19 cellular contexts compared by ENCODE assay signal in genomic region chr12:47745485-47746041, GRCh38. TPM values are rescaled to one million over a fixed set of nuclear protein-coding genes. Genes with fewer than 3 reads are reported as not detected.
DNase-seq lines count a peak whose midpoint lies in the region; ATAC-seq and TF ChIP-seq lines count a peak whose summit lies in the region.
"Had no signal": no experiment of that assay in that cellular context is flagged by ENCODE, and none has a peak within 500 bp of the region (broad histone marks: within the 10 kb centered on the region; RNA-seq: fewer than 3 reads in every experiment).

No MANE protein-coding gene starts in this region.

- in situ Hi-C loops in mammary epithelial cell (cut with MboI; ENCODE audit: low sequenced_read_pairs in 2 of 2), result no loop called here

- H2AFZ ChIP-seq in mammary epithelial cell (ENCODE audit: low read depth, low read length), result no peak overlapping the region
- H2AFZ ChIP-seq: PC-9 had no signal

- H3K27me3 ChIP-seq in mammary epithelial cell (ENCODE audit: insufficient read depth, low read length), result no peaks in the 10 kb centered on the region

- WGBS in mammary epithelial cell (ENCODE audit: low coverage, missing lambda C conversion rate), result 89% methylated on average over 14 of the region's 16 CpGs

- no peak overlapping the region for H3K4me2 ChIP-seq in mammary epithelial cell (ENCODE audit: insufficient read depth, low read depth, low read length)
- H3K4me2 ChIP-seq: PC-9 had no signal

- no peak overlapping the region for H3K4me3 ChIP-seq in mammary epithelial cell (replicated peaks in 1 of 3; ENCODE audit: insufficient read depth in 1 of 3, low read depth in 2 of 3, low read length in 3 of 3)
- H3K4me3 ChIP-seq: PC-9 had no signal

- no peaks in the 10 kb centered on the region for H3K36me3 ChIP-seq in mammary epithelial cell (ENCODE audit: insufficient read depth, low read length)

- TF ChIP-seq CTCF in GM10248 (IDR thresholded peaks at IDR 0.05; ENCODE audit: control extremely low read depth, extremely low read depth, low read depth, missing control alignments) (no peak), mammary epithelial cell (conservative IDR thresholded peaks at IDR 0.05 in 1 of 2, IDR thresholded peaks at IDR 0.05 in 1 of 2; ENCODE audit: extremely low read depth in 1 of 2, insufficient read depth in 1 of 2, low read depth in 1 of 2, low read length in 2 of 2) (no peak)

- H3K79me2 ChIP-seq in mammary epithelial cell (ENCODE audit: insufficient read depth, low read length), result no peaks in the 10 kb centered on the region

- peaks cover 27% of the 10 kb centered on the region for H3K4me1 ChIP-seq in mammary epithelial cell (ENCODE audit: insufficient read depth, low read length)

- no peaks in the 10 kb centered on the region for H3K9me3 ChIP-seq in mammary epithelial cell (replicated peaks; ENCODE audit: insufficient read depth, low read length)

- no TSS peak for BruUV-seq in mammary epithelial cell (replicated peaks; lab: Mats Ljungman, UMichigan)

- H4K20me1 ChIP-seq in mammary epithelial cell (ENCODE audit: insufficient read depth, low read length), result no peaks in the 10 kb centered on the region

- dilution Hi-C loops in mammary epithelial cell (cut with HindIII; ENCODE audit: low sequenced_read_pairs), result no loop called here

- CTCF ChIA-PET in GM10248 (lab: Yijun Ruan, JAX), result interaction anchor here (1.7 to 46.2 kb wide), 6 partner anchors 11 to 204 kb away, joined by 5 to 1524 read pairs (median 228); partner anchors contain the start of genes ENDOU, RAPGEF3 and SLC48A1
- CTCF ChIA-PET in mammary epithelial cell (lab: Charles Lee; ENCODE audit: low non-redundant PET), result interaction anchor here (0.7 kb wide), 1 partner anchor 93 kb away, joined by 3 read pairs; no protein-coding TSS in a partner anchor

- H3K27ac Mint-ChIP-seq in activated T-helper 2 cell treated with anti-CD3 and anti-CD28 coated beads, Interferon-gamma antibody, Interleukin-2, Interleukin-4, amounts not matched to agents 10 μg/mL and 5 μg/mL and 100 μg/mL, durations not matched to agents 14 hours and 24 hours and 36 hours, result peak overlapping the region; percentile 58
- H3K27ac Mint-ChIP-seq in stimulated activated naive B cell treated with anti-CD40 and anti-IgM and Interleukin-4, amounts not matched to agents 10 μg/mL and 1 μg/mL and 100 μg/mL, for 72 hours, result peak overlapping the region; percentile 62
- H3K27ac Mint-ChIP-seq: HFFc6 had no signal

- no peak overlapping the region for H3K4me3 Mint-ChIP-seq in activated T-helper 2 cell treated with anti-CD3 and anti-CD28 coated beads, Interferon-gamma antibody, Interleukin-2, Interleukin-4, amounts not matched to agents 10 μg/mL and 5 μg/mL and 100 μg/mL, durations not matched to agents 14 hours and 24 hours and 36 hours (ENCODE audit: low read depth)
- peak overlapping the region in 1 of 2 donors; percentile 33 for H3K4me3 Mint-ChIP-seq in stimulated activated naive B cell treated with anti-CD40 and anti-IgM and Interleukin-4, amounts not matched to agents 10 μg/mL and 1 μg/mL and 100 μg/mL, for 72 hours
- H3K4me3 Mint-ChIP-seq: CD4-positive, alpha-beta memory T cell; HFFc6 had no signal

- H3K9ac ChIP-seq in mammary epithelial cell (ENCODE audit: insufficient read depth, low read length), result no peak overlapping the region

- POLR2A ChIA-PET in GM10248 (lab: Yijun Ruan, JAX), result no interaction called here

- H3K36me3 Mint-ChIP-seq in activated T-helper 2 cell treated with anti-CD3 and anti-CD28 coated beads, Interferon-gamma antibody, Interleukin-2, Interleukin-4, amounts not matched to agents 10 μg/mL and 5 μg/mL and 100 μg/mL, durations not matched to agents 14 hours and 24 hours and 36 hours (ENCODE audit: low read depth), result no peaks in the 10 kb centered on the region
- H3K36me3 Mint-ChIP-seq in stimulated activated naive B cell treated with anti-CD40 and anti-IgM and Interleukin-4, amounts not matched to agents 10 μg/mL and 1 μg/mL and 100 μg/mL, for 72 hours, result peaks cover 11 to 12% of the 10 kb centered on the region in 2 donors
- H3K36me3 Mint-ChIP-seq: CD4-positive, alpha-beta memory T cell had no signal

- DNase-seq in GM10248 (ENCODE audit: extremely low spot score) (peak; percentile 17), left ventricle myocardium superior (peak; percentile 63), left colon (no peak), mammary epithelial cell (no peak), NOMO-1 (lab: John Stamatoyannopoulos, UW; ENCODE audit: unreplicated experiment in 2 of 2) (no peak)
- DNase-seq in activated T-helper 2 cell treated with anti-CD3 and anti-CD28 coated beads, Interferon-gamma antibody, Interleukin-2, Interleukin-4, amounts not matched to agents 10 μg/mL and 5 μg/mL and 100 μg/mL, durations not matched to agents 14 hours and 24 hours and 36 hours (ENCODE audit: low spot score), result no peak
- no peak for DNase-seq in stimulated activated naive B cell treated with anti-CD40 and anti-IgM and Interleukin-4, amounts not matched to agents 10 μg/mL and 1 μg/mL and 100 μg/mL, for 72 hours
- DNase-seq: ACHN; AML-193; CD4-positive, alpha-beta memory T cell; GDM1; HFFc6; KBM-7; NCI-H1436; NCI-H2029 treated with DMSO at 0.1 percent for 48 hours; NCI-H774; PC-9 had no signal

- H3K4me1 Mint-ChIP-seq in activated T-helper 2 cell treated with anti-CD3 and anti-CD28 coated beads, Interferon-gamma antibody, Interleukin-2, Interleukin-4, amounts not matched to agents 10 μg/mL and 5 μg/mL and 100 μg/mL, durations not matched to agents 14 hours and 24 hours and 36 hours (ENCODE audit: low read depth), result peaks cover 6% of the 10 kb centered on the region
- peaks cover 60 to 69% of the 10 kb centered on the region in 2 donors for H3K4me1 Mint-ChIP-seq in stimulated activated naive B cell treated with anti-CD40 and anti-IgM and Interleukin-4, amounts not matched to agents 10 μg/mL and 1 μg/mL and 100 μg/mL, for 72 hours

- ATAC-seq in left ventricle myocardium superior (peak; percentile 45), left colon (no peak)
- no peak for ATAC-seq in stimulated activated naive B cell treated with anti-CD40 and anti-IgM and Interleukin-4, amounts not matched to agents 10 μg/mL and 1 μg/mL and 100 μg/mL, for 72 hours (replicated peaks)

- no peak overlapping the region for H3K27ac ChIP-seq in mammary epithelial cell (ENCODE audit: insufficient read depth, low read depth, low read length)
- H3K27ac ChIP-seq: PC-9 had no signal

- H3K27me3 Mint-ChIP-seq in activated T-helper 2 cell treated with anti-CD3 and anti-CD28 coated beads, Interferon-gamma antibody, Interleukin-2, Interleukin-4, amounts not matched to agents 10 μg/mL and 5 μg/mL and 100 μg/mL, durations not matched to agents 14 hours and 24 hours and 36 hours (ENCODE audit: low read depth), result peaks cover 16% of the 10 kb centered on the region
- H3K27me3 Mint-ChIP-seq in stimulated activated naive B cell treated with anti-CD40 and anti-IgM and Interleukin-4, amounts not matched to agents 10 μg/mL and 1 μg/mL and 100 μg/mL, for 72 hours, result peaks cover 0 to 4% of the 10 kb centered on the region in 2 donors

- intact Hi-C loops in activated T-helper 2 cell treated with anti-CD3 and anti-CD28 coated beads, Interferon-gamma antibody, Interleukin-2, Interleukin-4, amounts not matched to agents 10 μg/mL and 5 μg/mL and 100 μg/mL, durations not matched to agents 14 hours and 24 hours and 36 hours (cut with micrococcal nuclease), result no loop called here
- intact Hi-C loops in left ventricle myocardium superior (cut with micrococcal nuclease), result no loop called here
- intact Hi-C loops in left colon (cut with DNase I, micrococcal nuclease), result no loop called here
- intact Hi-C loops in mammary epithelial cell (cut with micrococcal nuclease), result no loop called here

- H3K9me3 Mint-ChIP-seq in activated T-helper 2 cell treated with anti-CD3 and anti-CD28 coated beads, Interferon-gamma antibody, Interleukin-2, Interleukin-4, amounts not matched to agents 10 μg/mL and 5 μg/mL and 100 μg/mL, durations not matched to agents 14 hours and 24 hours and 36 hours, result no peaks in the 10 kb centered on the region
- no peaks in the 10 kb centered on the region for H3K9me3 Mint-ChIP-seq in stimulated activated naive B cell treated with anti-CD40 and anti-IgM and Interleukin-4, amounts not matched to agents 10 μg/mL and 1 μg/mL and 100 μg/mL, for 72 hours
- H3K9me3 Mint-ChIP-seq: CD4-positive, alpha-beta memory T cell; HFFc6 had no signal

RNA-seq across cellular contexts. Expression of gene RAPGEF3, which starts 13.1 kb away (rescaled TPM):
- 1.8 and 2.7 TPM in 2 replicates for total RNA-seq in activated T-helper 2 cell treated with anti-CD3 and anti-CD28 coated beads, Interferon-gamma antibody, Interleukin-2, Interleukin-4, amounts not matched to agents 10 μg/mL and 5 μg/mL and 100 μg/mL, durations not matched to agents 14 hours and 24 hours and 36 hours
- 37.6 TPM for total RNA-seq in left ventricle myocardium superior
- total RNA-seq in left colon, result 1 to 10 TPM; 8.5 to 9.7 TPM
- 10 to 100 TPM in 1 of 2 donors, 1 to 10 TPM in 1; 9.7 to 41.0 TPM for total RNA-seq in mammary epithelial cell
- 6.2 TPM for polyA plus RNA-seq in mammary epithelial cell
- polyA minus RNA-seq in mammary epithelial cell, result 10.0 TPM

RNA-seq across cellular contexts. Expression of gene ENDOU, which starts 20.3 kb away (rescaled TPM):
- not detected in 2 replicates for total RNA-seq in activated T-helper 2 cell treated with anti-CD3 and anti-CD28 coated beads, Interferon-gamma antibody, Interleukin-2, Interleukin-4, amounts not matched to agents 10 μg/mL and 5 μg/mL and 100 μg/mL, durations not matched to agents 14 hours and 24 hours and 36 hours
- total RNA-seq in left ventricle myocardium superior (0.30 TPM), left colon (not detected), mammary epithelial cell (not detected)
- not detected for polyA plus RNA-seq in mammary epithelial cell
- not detected for polyA minus RNA-seq in mammary epithelial cell
- total RNA-seq: CD4-positive, alpha-beta memory T cell; H4; SK-MEL-5 had no signal
- polyA plus RNA-seq: CD4-positive, alpha-beta memory T cell had no signal

RNA-seq across cellular contexts. Expression of gene SLC48A1, which starts 27.5 kb away (rescaled TPM):
- total RNA-seq in activated T-helper 2 cell treated with anti-CD3 and anti-CD28 coated beads, Interferon-gamma antibody, Interleukin-2, Interleukin-4, amounts not matched to agents 10 μg/mL and 5 μg/mL and 100 μg/mL, durations not matched to agents 14 hours and 24 hours and 36 hours, result 7.3 and 7.4 TPM in 2 replicates
- total RNA-seq in left ventricle myocardium superior, result 23.7 TPM
- 10 to 100 TPM; 18.1 to 18.9 TPM for total RNA-seq in left colon
- total RNA-seq in mammary epithelial cell, result 10 to 100 TPM; 22.0 to 29.3 TPM
- polyA plus RNA-seq in mammary epithelial cell, result 11.8 TPM
- polyA minus RNA-seq in mammary epithelial cell, result 22.0 TPM

RNA-seq across cellular contexts. Expression of gene RPAP3, which starts 39.7 kb away (rescaled TPM):
- total RNA-seq in activated T-helper 2 cell treated with anti-CD3 and anti-CD28 coated beads, Interferon-gamma antibody, Interleukin-2, Interleukin-4, amounts not matched to agents 10 μg/mL and 5 μg/mL and 100 μg/mL, durations not matched to agents 14 hours and 24 hours and 36 hours, result 57.4 and 58.7 TPM in 2 replicates
- 19.9 TPM for total RNA-seq in left ventricle myocardium superior
- 10 to 100 TPM; 14.7 to 17.8 TPM for total RNA-seq in left colon
- 10 to 100 TPM; 14.8 to 32.7 TPM for total RNA-seq in mammary epithelial cell
- 10.7 TPM for polyA plus RNA-seq in mammary epithelial cell
- 3.8 TPM for polyA minus RNA-seq in mammary epithelial cell

Comparison
In these comparisons a context has a peak if more than half of its experiments do, and no peak if none do; other contexts are left out.
1. DNase-seq: peak in GM10248 (single experiment) and left ventricle myocardium superior (single experiment); none in activated T-helper 2 cell treated with anti-CD3 and anti-CD28 coated beads, Interferon-gamma antibody, Interleukin-2, Interleukin-4, amounts not matched to agents 10 μg/mL and 5 μg/mL and 100 μg/mL, durations not matched to agents 14 hours and 24 hours and 36 hours (single experiment), stimulated activated naive B cell treated with anti-CD40 and anti-IgM and Interleukin-4, amounts not matched to agents 10 μg/mL and 1 μg/mL and 100 μg/mL, for 72 hours (single experiment), left colon (0 of 2), mammary epithelial cell (single experiment) and NOMO-1 (0 of 2).